8 cellular contexts compared by ENCODE assay signal in genomic region chr14:69726761-69727511, GRCh38. TPM values are rescaled to one million over a fixed set of nuclear protein-coding genes. Genes with fewer than 3 reads are reported as not detected.
DNase-seq lines count a peak whose midpoint lies in the region; ATAC-seq, FAIRE-seq and TF ChIP-seq lines count a peak whose summit lies in the region.

No MANE protein-coding gene starts in this region.

- no TSS peak for BruUV-seq in HepG2 (replicated peaks; lab: Mats Ljungman, UMichigan)

- peak; percentile 97 for TF ChIP-seq RAD21 in HepG2 (CRISPR knock-in tag; IDR thresholded peaks at IDR 0.05)

- H3K9me3 Mint-ChIP-seq in activated CD4-positive, alpha-beta T cell treated with anti-CD3 and anti-CD28 coated beads, Interleukin-2, amount 10 ng/mL, durations not matched to agents 7 days and 5 days, result no peaks in the 10 kb centered on the region

- H3K27me3 Mint-ChIP-seq in activated CD4-positive, alpha-beta T cell treated with anti-CD3 and anti-CD28 coated beads, Interleukin-2, amount 10 ng/mL, durations not matched to agents 7 days and 5 days, result no peaks in the 10 kb centered on the region

- H3K27me3 ChIP-seq in HepG2 (ENCODE audit: control insufficient read depth in 1 of 2, insufficient read depth in 2 of 2, low read length in 2 of 2), result peaks cover 0 to 4% of the 10 kb centered on the region in 2 experiments; a peak in 4 of 5 replicates

- TF ChIP-seq CTCF in GM13977 (IDR thresholded peaks at IDR 0.05; ENCODE audit: extremely low read depth, insufficient read depth, missing control alignments) (peak; percentile 96), coronary artery (IDR thresholded peaks at IDR 0.05) (peak; percentile 97), HepG2 (CRISPR knock-in tag; IDR thresholded peaks at IDR 0.05) (peak; percentile 98)

- no peak for FAIRE-seq in HepG2 (lab: Jason Lieb, UNC)

- POLR2A ChIA-PET in activated CD4-positive, alpha-beta T cell treated with anti-CD3 and anti-CD28 coated beads, Interleukin-2, amount 10 ng/mL, durations not matched to agents 7 days and 5 days (lab: Charles Lee), result no interaction called here
- POLR2A ChIA-PET in HepG2 (lab: Yijun Ruan, JAX), result no interaction called here

- peaks cover 35% of the 10 kb centered on the region for H3K4me1 ChIP-seq in HepG2 (ENCODE audit: insufficient read depth, low read length)

- intact Hi-C loops in HepG2 (cut with micrococcal nuclease; ENCODE audit: unreplicated experiment), result loop anchor here (1.0 kb wide), 2 partner anchors 124 to 142 kb away; no protein-coding TSS in a partner anchor

- peak overlapping the region in 1 of 2 donors; percentile 54 for H3K27ac ChIP-seq in coronary artery
- H3K27ac ChIP-seq in HepG2 (ENCODE audit: extremely low read length, insufficient read depth, low read length), result no peak overlapping the region

- H3K4me1 Mint-ChIP-seq in activated CD4-positive, alpha-beta T cell treated with anti-CD3 and anti-CD28 coated beads, Interleukin-2, amount 10 ng/mL, durations not matched to agents 7 days and 5 days, result peaks cover 36% of the 10 kb centered on the region

- peak overlapping the region; percentile 92 for H3K4me2 ChIP-seq in HepG2 (ENCODE audit: low read depth, low read length)

- 11% methylated on average over 7 of the region's 51 CpGs for WGBS in HepG2 (ENCODE audit: low lambda C conversion rate)

- DNase-seq in A172 (ENCODE audit: low spot score) (peak; percentile 18), GM13977 (ENCODE audit: low spot score) (peak; percentile 89), NCI-H2227 (lab: John Stamatoyannopoulos, UW; ENCODE audit: unreplicated experiment) (peak; percentile 87), coronary artery (ENCODE audit: low spot score) (peak; percentile 87), HepG2 (ENCODE audit: low spot score) (peak; percentile 39)
- peak; percentile 82 for DNase-seq in activated CD4-positive, alpha-beta T cell treated with anti-CD3 and anti-CD28 coated beads, Interleukin-2, amount 10 ng/mL, durations not matched to agents 7 days and 5 days
- peak; percentile 89 to 94 for DNase-seq in stimulated activated CD4-positive, alpha-beta T cell treated with anti-CD3 and anti-CD28 coated beads, Interleukin-2, amount 100 ng/mL, for 48 hours

- no peak for TF ChIP-seq POLR2A in HepG2 (IDR thresholded peaks at IDR 0.05; ENCODE audit: insufficient read depth in 1 of 2, low read depth in 2 of 2, low read length in 2 of 2)

- H3K36me3 ChIP-seq in HepG2 (replicated peaks in 1 of 2; ENCODE audit: control insufficient read depth in 1 of 2, insufficient read depth in 2 of 2, low read length in 2 of 2), result no peaks in the 10 kb centered on the region

- H3K36me3 Mint-ChIP-seq in activated CD4-positive, alpha-beta T cell treated with anti-CD3 and anti-CD28 coated beads, Interleukin-2, amount 10 ng/mL, durations not matched to agents 7 days and 5 days (ENCODE audit: low read depth), result no peaks in the 10 kb centered on the region

- H3K9ac ChIP-seq in HepG2 (ENCODE audit: insufficient read depth, low read depth, low read length), result peak overlapping the region; percentile 32; the same call in 1 of the 2 replicates

- CTCF ChIA-PET in activated CD4-positive, alpha-beta T cell treated with anti-CD3 and anti-CD28 coated beads, Interleukin-2, amount 10 ng/mL, durations not matched to agents 7 days and 5 days (lab: Charles Lee), result interaction anchor here (0.6 to 2.7 kb wide), 36 partner anchors 9 to 489 kb away, joined by 3 to 18 read pairs (median 4); partner anchors contain the start of gene SRSF5
- CTCF ChIA-PET in HepG2 (lab: Yijun Ruan, JAX; ENCODE audit: low intra/inter-chr PET ratio, low total read pairs), result interaction anchor here (1.1 to 3.9 kb wide), 6 partner anchors 18 to 192 kb away, joined by 3 to 34 read pairs (median 6); no protein-coding TSS in a partner anchor

- H3K9me3 ChIP-seq in HepG2 (ENCODE audit: low read length), result no peaks in the 10 kb centered on the region

- no peaks in the 10 kb centered on the region for H4K20me1 ChIP-seq in HepG2 (ENCODE audit: insufficient read depth, low read length)

- H3K4me3 ChIP-seq in coronary artery (peak overlapping the region; percentile 67), HepG2 (replicated peaks in 1 of 3; ENCODE audit: insufficient read depth in 1 of 3, low read depth in 2 of 3, low read length in 3 of 3) (peak overlapping the region; percentile 16 to 70 (median 44); a peak in 5 of 6 replicates)

- TF ChIP-seq EP300 in HepG2 (IDR thresholded peaks at IDR 0.05; ENCODE audit: low read depth in 2 of 2, low read length in 2 of 2), result no peak
- TF ChIP-seq EP300 in HepG2 (CRISPR knock-in tag; IDR thresholded peaks at IDR 0.05; ENCODE audit: borderline replicate concordance), result no peak

- peak overlapping the region; percentile 65 for H3K4me3 Mint-ChIP-seq in activated CD4-positive, alpha-beta T cell treated with anti-CD3 and anti-CD28 coated beads, Interleukin-2, amount 10 ng/mL, durations not matched to agents 7 days and 5 days

- no peaks in the 10 kb centered on the region for H3K79me2 ChIP-seq in HepG2 (ENCODE audit: insufficient read depth, low read length)

- H2AFZ ChIP-seq in HepG2 (ENCODE audit: low read length), result peak overlapping the region; percentile 37

- in situ Hi-C loops in GM13977 (cut with MboI; ENCODE audit: low pct_unique_long_range_greater_than_20kb, low sequenced_read_pairs, unreplicated experiment), result no loop called here
- in situ Hi-C loops in HepG2 (cut with HindIII; ENCODE audit: extremely low pct_ligation_motif_present, low pct_unique_long_range_greater_than_20kb), result loop anchor here (5.0 to 10.0 kb wide), 3 partner anchors 120 to 305 kb away; no protein-coding TSS in a partner anchor

- ATAC-seq in HG03045 (IDR thresholded peaks at IDR 0.05; ENCODE audit: unreplicated experiment) (peak; percentile 83), HepG2 (peak; percentile 92)

- peak overlapping the region; percentile 79 for H3K27ac Mint-ChIP-seq in activated CD4-positive, alpha-beta T cell treated with anti-CD3 and anti-CD28 coated beads, Interleukin-2, amount 10 ng/mL, durations not matched to agents 7 days and 5 days

TF ChIP-seq in HepG2, 621 proteins besides CTCF, POLR2A, EP300 and RAD21 (continues in another document):
- TF ChIP-seq POGZ (CRISPR knock-in tag; IDR thresholded peaks at IDR 0.05) (peak; percentile 30; the same call in 1 of the 2 replicates), ZNF547 (CRISPR knock-in tag; IDR thresholded peaks at IDR 0.05) (0 out of 2 replicates have a peak, but pooled peaks have one; percentile 23), FIP1L1 (IDR thresholded peaks at IDR 0.05; ENCODE audit: borderline replicate concordance, insufficient read depth, low read depth, low read length) (no peak), JUN (CRISPR knock-in tag; IDR thresholded peaks at IDR 0.05) (no peak), XRCC5 (optimal IDR thresholded peaks at IDR 0.05; ENCODE audit: low read length) (peak; percentile 27), FOXP1 (IDR thresholded peaks at IDR 0.05) (no peak), FOXP1 (CRISPR knock-in tag; IDR thresholded peaks at IDR 0.05) (no peak), ZNF501 (CRISPR knock-in tag; IDR thresholded peaks at IDR 0.05) (peak; percentile 95), ZKSCAN1 (IDR thresholded peaks at IDR 0.05; ENCODE audit: low read length) (no peak), HIC2 (CRISPR knock-in tag; IDR thresholded peaks at IDR 0.05; ENCODE audit: low read depth) (no peak)

RNA-seq across cellular contexts. Expression of gene SRSF5, which starts 40.0 kb away (rescaled TPM):
- 108 and 142 TPM in 2 replicates for total RNA-seq in A172 (2014; rRNA removed; shearing (Covaris generic))
- total RNA-seq in activated CD4-positive, alpha-beta T cell treated with anti-CD3 and anti-CD28 coated beads, Interleukin-2, amount 10 ng/mL, durations not matched to agents 7 days and 5 days, result 100 to 1,000 TPM; 390 to 392 TPM
- 277 and 333 TPM in 2 replicates for total RNA-seq in HepG2 (2016; rRNA removed; fragmentation: Illumina TruSeq; extraction: Trizol)
- 66.7 and 68.4 TPM in 2 replicates for total RNA-seq in HepG2 (2016; cell fraction: cytosol; rRNA removed; fragmentation: Illumina TruSeq; extraction: Trizol; ENCODE audit: low read depth)
- total RNA-seq in HepG2 (2016; cell fraction: insoluble cytoplasmic fraction; rRNA removed; fragmentation: Illumina TruSeq; extraction: Trizol), result 277 and 309 TPM in 2 replicates
- total RNA-seq in HepG2 (2016; cell fraction: membrane; rRNA removed; fragmentation: Illumina TruSeq; extraction: Trizol), result 68.2 and 70.5 TPM in 2 replicates
- 278 and 311 TPM in 2 replicates for total RNA-seq in HepG2 (2016; cell fraction: nucleus; rRNA removed; fragmentation: Illumina TruSeq; extraction: Trizol)
- 189 and 218 TPM in 2 replicates for polyA plus RNA-seq in HepG2 (2011; rRNA removed)
- 169 and 242 TPM in 2 replicates for polyA plus RNA-seq in HepG2 (2011; cell fraction: cytosol; rRNA removed)
- 586 and 686 TPM in 2 replicates for polyA plus RNA-seq in HepG2 (2011; cell fraction: nucleus; rRNA removed)
- 376 and 529 TPM in 2 replicates for polyA plus RNA-seq in HepG2 (2012)
- polyA plus RNA-seq in HepG2 (2016; cell fraction: cytosol; fragmentation: Illumina TruSeq; extraction: Trizol; ENCODE audit: low read depth), result 22.7 and 25.6 TPM in 2 replicates
- 415 and 444 TPM in 2 replicates for polyA plus RNA-seq in HepG2 (2016; cell fraction: insoluble cytoplasmic fraction; fragmentation: Illumina TruSeq; extraction: Trizol; ENCODE audit: low read depth)
- polyA plus RNA-seq in HepG2 (2016; cell fraction: membrane; fragmentation: Illumina TruSeq; extraction: Trizol; ENCODE audit: low read depth), result 45.5 and 47.3 TPM in 2 replicates
- 410 and 415 TPM in 2 replicates for polyA plus RNA-seq in HepG2 (2016; cell fraction: nucleus; fragmentation: Illumina TruSeq; extraction: Trizol; ENCODE audit: insufficient read depth, low read depth)
- 99.8 and 128 TPM in 2 replicates for polyA minus RNA-seq in HepG2 (2011; rRNA and poly(A)+ RNA removed; ENCODE audit: low replicate concordance)
- 61.5 and 65.7 TPM in 2 replicates for polyA minus RNA-seq in HepG2 (2011; cell fraction: cytosol; rRNA and poly(A)+ RNA removed)
- 704 and 755 TPM in 2 replicates for polyA minus RNA-seq in HepG2 (2011; cell fraction: nucleus; rRNA and poly(A)+ RNA removed)

Comparison
In these comparisons a context has a peak if more than half of its experiments do, and no peak if none do; other contexts are left out.
1. DNase-seq: peak in every context shown above with its lines; median percentile 92 in stimulated activated CD4-positive, alpha-beta T cell treated with anti-CD3 and anti-CD28 coated beads, Interleukin-2, amount 100 ng/mL, for 48 hours; 89 in GM13977; 87 in NCI-H2227; 87 in coronary artery; 82 in activated CD4-positive, alpha-beta T cell treated with anti-CD3 and anti-CD28 coated beads, Interleukin-2, amount 10 ng/mL, durations not matched to agents 7 days and 5 days; 39 in HepG2; 18 in A172.